Comparison of ENCODE assay signal across 8 cellular contexts in the genomic region with DNA sequence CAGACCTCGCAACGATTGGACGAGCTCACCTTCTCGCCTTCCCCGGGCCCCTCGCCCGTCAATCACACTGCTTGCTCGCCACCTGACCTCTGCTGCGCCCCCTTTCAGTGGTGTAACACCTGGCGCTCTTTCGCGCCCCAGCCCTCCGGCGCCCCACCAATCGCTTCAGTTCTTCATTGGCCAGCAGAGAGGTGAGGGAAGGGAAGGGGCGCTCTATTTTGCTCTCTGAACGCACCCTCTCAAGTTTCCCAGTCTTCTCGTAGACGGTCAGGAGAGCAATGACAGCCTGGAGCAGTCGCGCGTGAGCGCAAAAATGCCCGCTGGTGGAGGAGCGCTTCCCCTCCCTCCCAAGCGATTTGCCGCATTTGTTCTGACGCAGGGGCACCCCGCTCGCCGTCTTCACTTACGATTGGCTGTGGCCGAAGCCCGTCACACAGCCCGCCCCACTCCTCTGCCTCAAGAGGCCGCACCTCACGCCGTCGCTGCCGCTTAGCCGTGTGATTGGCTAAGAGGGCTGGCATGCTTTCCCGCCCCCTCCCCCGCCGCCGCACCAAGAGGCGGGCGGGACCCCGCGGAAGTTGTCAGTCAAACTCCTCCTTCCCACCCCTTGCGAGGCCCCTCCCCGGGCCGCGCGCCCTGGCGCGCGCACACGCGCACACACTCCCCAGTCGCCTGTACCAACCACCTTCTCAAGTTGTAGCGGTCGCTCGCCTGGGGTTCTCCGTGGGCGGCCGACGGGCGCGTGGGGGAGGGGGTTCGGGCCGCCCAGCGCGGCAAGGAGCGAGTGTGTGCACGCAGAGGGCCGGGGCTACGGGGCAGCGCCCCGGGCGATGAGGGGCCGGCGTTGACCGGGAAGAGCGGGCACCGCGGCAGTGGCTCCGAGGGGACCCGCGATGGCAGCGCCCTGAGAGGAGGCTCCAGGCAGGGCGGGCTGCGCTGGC. TPM values are rescaled to one million over a fixed set of nuclear protein-coding genes. Genes with fewer than 3 reads are reported as not detected.
DNase-seq lines count a peak whose midpoint lies in the region; ATAC-seq and TF ChIP-seq lines count a peak whose summit lies in the region.

Gene PPP2R5A, plus strand, starts transcription at position 667 of the 941 bp plus-strand sequence. CDS start 701 bp downstream, outside the sequence.

- H3K9me3 ChIP-seq in liver (ENCODE audit: control insufficient read depth in 4 of 4, low read length in 3 of 4) = no peaks in the 10 kb centered on the region

- H3K27me3 ChIP-seq in liver (ENCODE audit: control insufficient read depth in 4 of 4, insufficient read depth in 4 of 4, low read length in 3 of 4) = no peaks in the 10 kb centered on the region

- peak within 1 kb of the TSS; percentile 76 to 99 (median 98) for H3K4me3 ChIP-seq in liver (ENCODE audit: low read depth in 1 of 3, low read length in 3 of 3)

- TF ChIP-seq RAD21 in liver (IDR thresholded peaks at IDR 0.05) = peak in 1 of 2 donors; percentile 44

- peaks cover 0 to 7% (median 0%) of the 10 kb centered on the region in 3 donors for H3K27me3 Mint-ChIP-seq in CD14-positive monocyte (ENCODE audit: low read depth in 3 of 3)

- peak; percentile 34 for TF ChIP-seq CTCF in CD14-positive monocyte (IDR thresholded peaks at IDR 0.05)
- TF ChIP-seq CTCF in liver (IDR thresholded peaks at IDR 0.05; ENCODE audit: low read depth, low read length, missing input control) = no peak

- H3K36me3 ChIP-seq in liver (ENCODE audit: control insufficient read depth in 4 of 4, insufficient read depth in 3 of 4, low read depth in 1 of 4, low read length in 3 of 4) = no peaks in the 10 kb centered on the region

- H3K27ac ChIP-seq in liver (ENCODE audit: low read depth in 1 of 2, low read length in 2 of 2) = peak within 1 kb of the TSS; percentile 99

- H3K27ac Mint-ChIP-seq in CD14-positive monocyte = peak within 1 kb of the TSS; percentile 97 to 100 (median 99)

- intact Hi-C loops in CD14-positive monocyte (cut with micrococcal nuclease) = loop anchor here (5.0 to 10.0 kb wide), 3 partner anchors 48 to 218 kb away; no protein-coding TSS in a partner anchor

- peak within 1 kb of the TSS; percentile 97 to 100 for H3K4me3 Mint-ChIP-seq in CD14-positive monocyte

- DNase-seq in CD14-positive monocyte (ENCODE audit: low spot score) (peak; percentile 99), NCI-H774 (lab: John Stamatoyannopoulos, UW) (peak; percentile 99), dermis microvascular lymphatic vessel endothelial cell (ENCODE audit: low read depth in 2 of 2) (peak; percentile 98 to 100)
- DNase-seq in activated CD4-positive, alpha-beta T cell treated with anti-CD3 and anti-CD28 coated beads, Interleukin-2, amount 50 U/mL, for 48 hours = peak; percentile 97 to 98
- DNase-seq in stimulated activated CD4-positive, alpha-beta T cell treated with anti-CD3 and anti-CD28 coated beads, Interleukin-4, amount 100 ng/mL, for 4 hours = peak; percentile 96 to 99

- peaks cover 3 to 4% of the 10 kb centered on the region in 2 donors for H3K36me3 Mint-ChIP-seq in CD14-positive monocyte

- H3K9ac ChIP-seq in liver (ENCODE audit: low read depth in 1 of 2, low read length in 2 of 2) = peak within 1 kb of the TSS; percentile 93 to 94

- peaks cover 41% of the 10 kb centered on the region for H3K4me1 Mint-ChIP-seq in CD14-positive monocyte

- peaks cover 2 to 26% (median 15%) of the 10 kb centered on the region in 4 donors for H3K4me1 ChIP-seq in liver (ENCODE audit: control insufficient read depth in 4 of 4, insufficient read depth in 4 of 4, low read length in 3 of 4)

- peaks cover 0 to 2% (median 0%) of the 10 kb centered on the region in 7 donors for H3K9me3 Mint-ChIP-seq in CD14-positive monocyte

- ATAC-seq in GM19372 (IDR thresholded peaks at IDR 0.05; ENCODE audit: low read depth, unreplicated experiment) = peak; percentile 89
- ATAC-seq in HG03565 (IDR thresholded peaks at IDR 0.05; ENCODE audit: unreplicated experiment) = peak; percentile 85

- under 1% methylated on average over 92 of the region's 92 CpGs for WGBS in liver

TF ChIP-seq in liver, 16 proteins besides CTCF, POLR2A, EP300 and RAD21:
- TF ChIP-seq HNF4A (conservative IDR thresholded peaks at IDR 0.05) (no peak), HNF4G (IDR thresholded peaks at IDR 0.05) (no peak), ATF3 (IDR thresholded peaks at IDR 0.05) (peak; percentile 13), EGR1 (IDR thresholded peaks at IDR 0.05; ENCODE audit: low read depth in 2 of 2) (peak; percentile 41 to 78), RXRA (IDR thresholded peaks at IDR 0.05) (peak in 1 of 2 donors; percentile 32), YY1 (IDR thresholded peaks at IDR 0.05) (peak; percentile 81), TAF1 (conservative IDR thresholded peaks at IDR 0.05) (peak; percentile 92), FOXA2 (IDR thresholded peaks at IDR 0.05) (no peak), SP1 (IDR thresholded peaks at IDR 0.05) (peak; percentile 92), FOXA1 (IDR thresholded peaks at IDR 0.05) (peak; percentile 16), NR2F2 (IDR thresholded peaks at IDR 0.05) (no peak), JUND (IDR thresholded peaks at IDR 0.05) (no peak), GABPA (IDR thresholded peaks at IDR 0.05 in 1 of 2, conservative IDR thresholded peaks at IDR 0.05 in 1 of 2) (peak in 1 of 2 donors; percentile 68)
- TF ChIP-seq, protein P1, sequence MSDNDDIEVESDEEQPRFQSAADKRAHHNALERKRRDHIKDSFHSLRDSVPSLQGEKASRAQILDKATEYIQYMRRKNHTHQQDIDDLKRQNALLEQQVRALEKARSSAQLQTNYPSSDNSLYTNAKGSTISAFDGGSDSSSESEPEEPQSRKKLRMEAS (IDR thresholded peaks at IDR 0.05) = peak; percentile 36
- TF ChIP-seq, protein P2, sequence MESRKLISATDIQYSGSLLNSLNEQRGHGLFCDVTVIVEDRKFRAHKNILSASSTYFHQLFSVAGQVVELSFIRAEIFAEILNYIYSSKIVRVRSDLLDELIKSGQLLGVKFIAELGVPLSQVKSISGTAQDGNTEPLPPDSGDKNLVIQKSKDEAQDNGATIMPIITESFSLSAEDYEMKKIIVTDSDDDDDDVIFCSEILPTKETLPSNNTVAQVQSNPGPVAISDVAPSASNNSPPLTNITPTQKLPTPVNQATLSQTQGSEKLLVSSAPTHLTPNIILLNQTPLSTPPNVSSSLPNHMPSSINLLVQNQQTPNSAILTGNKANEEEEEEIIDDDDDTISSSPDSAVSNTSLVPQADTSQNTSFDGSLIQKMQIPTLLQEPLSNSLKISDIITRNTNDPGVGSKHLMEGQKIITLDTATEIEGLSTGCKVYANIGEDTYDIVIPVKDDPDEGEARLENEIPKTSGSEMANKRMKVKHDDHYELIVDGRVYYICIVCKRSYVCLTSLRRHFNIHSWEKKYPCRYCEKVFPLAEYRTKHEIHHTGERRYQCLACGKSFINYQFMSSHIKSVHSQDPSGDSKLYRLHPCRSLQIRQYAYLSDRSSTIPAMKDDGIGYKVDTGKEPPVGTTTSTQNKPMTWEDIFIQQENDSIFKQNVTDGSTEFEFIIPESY (IDR thresholded peaks at IDR 0.05) = peak; percentile 57
- TF ChIP-seq, protein P3, sequence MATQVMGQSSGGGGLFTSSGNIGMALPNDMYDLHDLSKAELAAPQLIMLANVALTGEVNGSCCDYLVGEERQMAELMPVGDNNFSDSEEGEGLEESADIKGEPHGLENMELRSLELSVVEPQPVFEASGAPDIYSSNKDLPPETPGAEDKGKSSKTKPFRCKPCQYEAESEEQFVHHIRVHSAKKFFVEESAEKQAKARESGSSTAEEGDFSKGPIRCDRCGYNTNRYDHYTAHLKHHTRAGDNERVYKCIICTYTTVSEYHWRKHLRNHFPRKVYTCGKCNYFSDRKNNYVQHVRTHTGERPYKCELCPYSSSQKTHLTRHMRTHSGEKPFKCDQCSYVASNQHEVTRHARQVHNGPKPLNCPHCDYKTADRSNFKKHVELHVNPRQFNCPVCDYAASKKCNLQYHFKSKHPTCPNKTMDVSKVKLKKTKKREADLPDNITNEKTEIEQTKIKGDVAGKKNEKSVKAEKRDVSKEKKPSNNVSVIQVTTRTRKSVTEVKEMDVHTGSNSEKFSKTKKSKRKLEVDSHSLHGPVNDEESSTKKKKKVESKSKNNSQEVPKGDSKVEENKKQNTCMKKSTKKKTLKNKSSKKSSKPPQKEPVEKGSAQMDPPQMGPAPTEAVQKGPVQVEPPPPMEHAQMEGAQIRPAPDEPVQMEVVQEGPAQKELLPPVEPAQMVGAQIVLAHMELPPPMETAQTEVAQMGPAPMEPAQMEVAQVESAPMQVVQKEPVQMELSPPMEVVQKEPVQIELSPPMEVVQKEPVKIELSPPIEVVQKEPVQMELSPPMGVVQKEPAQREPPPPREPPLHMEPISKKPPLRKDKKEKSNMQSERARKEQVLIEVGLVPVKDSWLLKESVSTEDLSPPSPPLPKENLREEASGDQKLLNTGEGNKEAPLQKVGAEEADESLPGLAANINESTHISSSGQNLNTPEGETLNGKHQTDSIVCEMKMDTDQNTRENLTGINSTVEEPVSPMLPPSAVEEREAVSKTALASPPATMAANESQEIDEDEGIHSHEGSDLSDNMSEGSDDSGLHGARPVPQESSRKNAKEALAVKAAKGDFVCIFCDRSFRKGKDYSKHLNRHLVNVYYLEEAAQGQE (IDR thresholded peaks at IDR 0.05) = peak; percentile 90

RNA-seq across cellular contexts. Expression of gene PPP2R5A, which starts in this region (rescaled TPM):
- 10 to 100 TPM; 28.1 to 31.1 TPM for polyA plus RNA-seq in CD14-positive monocyte
- total RNA-seq in dermis microvascular lymphatic vessel endothelial cell = 29.5 and 30.6 TPM in 2 replicates
- total RNA-seq in liver = 10 to 100 TPM; 29.5 to 40.7 TPM
- polyA plus RNA-seq in liver = 10 to 100 TPM; 22.9 to 27.4 TPM

Comparison
In these comparisons a context has a peak if more than half of its experiments do, and no peak if none do; other contexts are left out.
1. Peak in every context shown above with its lines: DNase-seq, ATAC-seq, H3K4me3 ChIP-seq and H3K27ac ChIP-seq.